ENCODE assay signal across 14 cellular contexts in genomic region chr1:198649598-198650338, GRCh38. TPM values are rescaled to one million over a fixed set of nuclear protein-coding genes. Genes with fewer than 3 reads are reported as not detected.
DNase-seq lines count a peak whose midpoint lies in the region; ATAC-seq and TF ChIP-seq lines count a peak whose summit lies in the region.
"Had no signal": no experiment of that assay in that cellular context is flagged by ENCODE, and none has a peak within 500 bp of the region (broad histone marks: within the 10 kb centered on the region; RNA-seq: fewer than 3 reads in every experiment).

No MANE protein-coding gene starts in this region.

- TF ChIP-seq POLR2A in heart left ventricle (IDR thresholded peaks at IDR 0.05): no peak

- peak; percentile 35 for ATAC-seq in HG03097 (IDR thresholded peaks at IDR 0.05; ENCODE audit: low FRiP score, unreplicated experiment)
- peak; percentile 93 for ATAC-seq in stimulated activated naive CD8-positive, alpha-beta T cell treated with anti-CD3 and anti-CD28 coated beads, Interleukin-15, amount 100 ng/mL, for 72 hours
- no peak for ATAC-seq in mucosa of descending colon
- no peak for ATAC-seq in heart left ventricle
- ATAC-seq: SK-N-SH treated with all-trans-retinoic acid at 6 μM for 48 hours had no signal

- intact Hi-C loops in mucosa of descending colon (cut with DNase I, micrococcal nuclease) (no loop called here), heart left ventricle (cut with DNase I) (no loop called here)

- CTCF ChIA-PET in activated CD4-positive, alpha-beta memory T cell treated with anti-CD3 and anti-CD28 coated beads, Interleukin-2, amount 10 ng/mL, durations not matched to agents 7 days and 5 days (lab: Charles Lee): interaction anchor here (1.1 to 2.9 kb wide), 9 partner anchors 12 to 127 kb away, joined by 3 to 7 read pairs (median 6); partner anchors contain the start of gene PTPRC

- H3K4me1 Mint-ChIP-seq in activated CD4-positive, alpha-beta memory T cell treated with anti-CD3 and anti-CD28 coated beads, Interleukin-2, amount 10 ng/mL, durations not matched to agents 7 days and 5 days: peaks cover 78% of the 10 kb centered on the region
- peaks cover 55% of the 10 kb centered on the region for H3K4me1 Mint-ChIP-seq in stimulated activated naive CD8-positive, alpha-beta T cell treated with anti-CD3 and anti-CD28 coated beads, Interleukin-15, amount 100 ng/mL, for 72 hours

- H3K4me1 ChIP-seq in mucosa of descending colon (ENCODE audit: low read depth): no peaks in the 10 kb centered on the region
- H3K4me1 ChIP-seq in heart left ventricle: peaks cover 0 to 95% (median 0%) of the 10 kb centered on the region in 12 donors

- no peaks in the 10 kb centered on the region for H3K9me3 Mint-ChIP-seq in activated CD4-positive, alpha-beta memory T cell treated with anti-CD3 and anti-CD28 coated beads, Interleukin-2, amount 10 ng/mL, durations not matched to agents 7 days and 5 days
- no peaks in the 10 kb centered on the region for H3K9me3 Mint-ChIP-seq in stimulated activated naive CD8-positive, alpha-beta T cell treated with anti-CD3 and anti-CD28 coated beads, Interleukin-15, amount 100 ng/mL, for 72 hours

- no peaks in the 10 kb centered on the region for H3K27me3 Mint-ChIP-seq in activated CD4-positive, alpha-beta memory T cell treated with anti-CD3 and anti-CD28 coated beads, Interleukin-2, amount 10 ng/mL, durations not matched to agents 7 days and 5 days
- H3K27me3 Mint-ChIP-seq in stimulated activated naive CD8-positive, alpha-beta T cell treated with anti-CD3 and anti-CD28 coated beads, Interleukin-15, amount 100 ng/mL, for 72 hours: no peaks in the 10 kb centered on the region

- TF ChIP-seq CTCF in mucosa of descending colon (IDR thresholded peaks at IDR 0.05): no peak
- TF ChIP-seq CTCF in heart left ventricle (IDR thresholded peaks at IDR 0.05): no peak

- POLR2A ChIA-PET in activated CD4-positive, alpha-beta memory T cell treated with anti-CD3 and anti-CD28 coated beads, Interleukin-2, amount 10 ng/mL, durations not matched to agents 7 days and 5 days (lab: Charles Lee): interaction anchor here (1.0 to 9.7 kb wide), 22 partner anchors 7 to 874 kb away, joined by 3 to 240 read pairs (median 5); partner anchors contain the start of genes DENND1B and PTPRC

- peak overlapping the region in 1 of 12 donors; percentile 92 for H3K27ac ChIP-seq in heart left ventricle

- no peaks in the 10 kb centered on the region for H3K9me3 ChIP-seq in mucosa of descending colon
- H3K9me3 ChIP-seq in heart left ventricle: no peaks in the 10 kb centered on the region

- 80 to 88% (median 81%) methylated on average over 4 of the region's 4 CpGs for WGBS in heart left ventricle, 4 donors

- peaks cover 72% of the 10 kb centered on the region for H3K36me3 Mint-ChIP-seq in activated CD4-positive, alpha-beta memory T cell treated with anti-CD3 and anti-CD28 coated beads, Interleukin-2, amount 10 ng/mL, durations not matched to agents 7 days and 5 days (ENCODE audit: low read depth)

- H3K27ac Mint-ChIP-seq in activated CD4-positive, alpha-beta memory T cell treated with anti-CD3 and anti-CD28 coated beads, Interleukin-2, amount 10 ng/mL, durations not matched to agents 7 days and 5 days: peak overlapping the region; percentile 80
- H3K27ac Mint-ChIP-seq in stimulated activated naive CD8-positive, alpha-beta T cell treated with anti-CD3 and anti-CD28 coated beads, Interleukin-15, amount 100 ng/mL, for 72 hours: peak overlapping the region; percentile 89 to 90

- no peak overlapping the region for H3K4me3 ChIP-seq in mucosa of descending colon
- H3K4me3 ChIP-seq in heart left ventricle: no peak overlapping the region

- no peaks in the 10 kb centered on the region for H3K36me3 ChIP-seq in mucosa of descending colon (ENCODE audit: low read depth)
- H3K36me3 ChIP-seq in heart left ventricle: peaks cover 0 to 7% (median 0%) of the 10 kb centered on the region in 9 donors

- DNase-seq in stimulated activated CD4-positive, alpha-beta T cell treated with anti-CD3 and anti-CD28 coated beads, Interleukin-1b, Interleukin-23, amount 100 ng/mL, for 48 hours: peak; percentile 42
- DNase-seq in stimulated activated CD4-positive, alpha-beta T cell treated with anti-CD3 and anti-CD28 coated beads, Interleukin-4, amount 100 ng/mL, for 1 hour: no peak
- DNase-seq in activated CD4-positive, alpha-beta memory T cell treated with anti-CD3 and anti-CD28 coated beads, Interleukin-2, amount 10 ng/mL, durations not matched to agents 7 days and 5 days: peak; percentile 47
- peak in 1 of 2 donors; percentile 58 for DNase-seq in stimulated activated naive CD8-positive, alpha-beta T cell treated with anti-CD3 and anti-CD28 coated beads, Interleukin-15, amount 100 ng/mL, for 72 hours
- DNase-seq in COR-L47 (lab: John Stamatoyannopoulos, UW) (no peak), mucosa of descending colon (no peak), heart left ventricle (no peak)
- DNase-seq: cortex of kidney, substantia nigra had no signal

- H3K4me3 Mint-ChIP-seq in activated CD4-positive, alpha-beta memory T cell treated with anti-CD3 and anti-CD28 coated beads, Interleukin-2, amount 10 ng/mL, durations not matched to agents 7 days and 5 days: peak overlapping the region; percentile 63
- peak overlapping the region; percentile 77 to 87 for H3K4me3 Mint-ChIP-seq in stimulated activated naive CD8-positive, alpha-beta T cell treated with anti-CD3 and anti-CD28 coated beads, Interleukin-15, amount 100 ng/mL, for 72 hours

- no peaks in the 10 kb centered on the region for H3K27me3 ChIP-seq in heart left ventricle

RNA-seq across cellular contexts. Expression of gene PTPRC, which starts 10.9 kb away (rescaled TPM):
- 100 to 1,000 TPM; 724 to 731 TPM for total RNA-seq in activated CD4-positive, alpha-beta memory T cell treated with anti-CD3 and anti-CD28 coated beads, Interleukin-2, amount 10 ng/mL, durations not matched to agents 7 days and 5 days
- total RNA-seq in mucosa of descending colon (10 to 100 TPM; 17.9 to 29.4 (median 18.0) TPM), heart left ventricle (10 to 100 TPM in 2 of 9 donors, 1 to 10 TPM in 7; 3.4 to 99.3 (median 5.2) TPM)
- polyA plus RNA-seq in heart left ventricle: 1 to 10 TPM in 1 of 2 donors, under 1 TPM in 1; 0.65 to 2.6 TPM
- total RNA-seq: glomerular endothelial cell, H1, NCI-H460 had no signal

Comparison
In these comparisons a context has a peak if more than half of its experiments do, and no peak if none do; other contexts are left out.
1. DNase-seq: peak in stimulated activated CD4-positive, alpha-beta T cell treated with anti-CD3 and anti-CD28 coated beads, Interleukin-1b, Interleukin-23, amount 100 ng/mL, for 48 hours (single experiment) and activated CD4-positive, alpha-beta memory T cell treated with anti-CD3 and anti-CD28 coated beads, Interleukin-2, amount 10 ng/mL, durations not matched to agents 7 days and 5 days (single experiment); none in stimulated activated CD4-positive, alpha-beta T cell treated with anti-CD3 and anti-CD28 coated beads, Interleukin-4, amount 100 ng/mL, for 1 hour (single experiment), COR-L47 (single experiment), mucosa of descending colon (0 of 3) and heart left ventricle (0 of 5).
2. ATAC-seq: peak in HG03097 (single experiment) and stimulated activated naive CD8-positive, alpha-beta T cell treated with anti-CD3 and anti-CD28 coated beads, Interleukin-15, amount 100 ng/mL, for 72 hours (single experiment); none in mucosa of descending colon (single experiment) and heart left ventricle (0 of 4).
3. RNA of gene PTPRC, which starts 10.9 kb away (total RNA-seq): 724 to 731 TPM in activated CD4-positive, alpha-beta memory T cell treated with anti-CD3 and anti-CD28 coated beads, Interleukin-2, amount 10 ng/mL, durations not matched to agents 7 days and 5 days; 17.9 to 29.4 TPM in mucosa of descending colon and 3.4 to 99.3 TPM in heart left ventricle; every median in the first group is over 4 times any median in the second.